ENCODE assay signal across 12 cellular contexts in the genomic region with DNA sequence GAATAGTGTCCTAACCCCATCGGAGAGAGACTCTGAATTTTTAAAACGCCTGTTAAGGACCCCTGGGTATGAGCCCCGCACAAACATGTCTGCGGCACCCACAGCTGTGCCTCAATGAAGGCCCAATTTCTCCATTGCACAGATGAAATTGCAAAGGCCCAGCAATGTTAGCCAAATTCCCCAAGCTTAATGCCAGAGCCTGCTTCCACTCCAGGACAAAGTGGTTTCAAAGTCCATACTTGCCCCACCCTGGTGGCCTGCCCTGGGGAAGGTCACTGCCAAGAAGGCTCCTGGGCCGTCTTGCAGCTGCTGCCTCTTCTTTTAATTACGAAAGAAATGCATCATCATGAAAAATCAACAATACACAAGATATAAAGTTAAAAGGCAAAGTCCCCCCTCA.
DNase-seq lines count a peak whose midpoint lies in the region; ATAC-seq and TF ChIP-seq lines count a peak whose summit lies in the region.
"Had no signal": no experiment of that assay in that cellular context is flagged by ENCODE, and none has a peak within 500 bp of the region (broad histone marks: within the 10 kb centered on the region; RNA-seq: fewer than 3 reads in every experiment).

No MANE protein-coding gene starts in this region.

- H3K4me3 ChIP-seq in mammary epithelial cell (replicated peaks in 1 of 3; ENCODE audit: insufficient read depth in 1 of 3, low read depth in 2 of 3, low read length in 3 of 3) (no peak overlapping the region), adipocyte (ENCODE audit: low read length) (peak overlapping the region; percentile 70), lower lobe of right lung (peak overlapping the region; percentile 52), upper lobe of right lung (peak overlapping the region; percentile 46), smooth muscle cell (no peak overlapping the region)

- H3K36me3 ChIP-seq in mammary epithelial cell (ENCODE audit: insufficient read depth, low read length): no peaks in the 10 kb centered on the region
- no peaks in the 10 kb centered on the region for H3K36me3 ChIP-seq in adipocyte (ENCODE audit: control insufficient read depth, insufficient read depth, low read length, severe bottlenecking)
- no peaks in the 10 kb centered on the region for H3K36me3 ChIP-seq in lower lobe of right lung
- no peaks in the 10 kb centered on the region for H3K36me3 ChIP-seq in upper lobe of right lung
- no peaks in the 10 kb centered on the region for H3K36me3 ChIP-seq in smooth muscle cell (ENCODE audit: low read depth)

- H3K27ac ChIP-seq in mammary epithelial cell (ENCODE audit: insufficient read depth, low read depth, low read length) (no peak overlapping the region), lower lobe of right lung (peak overlapping the region; percentile 74), upper lobe of right lung (peak overlapping the region; percentile 67), smooth muscle cell (ENCODE audit: low read depth) (no peak overlapping the region)

- H3K79me2 ChIP-seq in mammary epithelial cell (ENCODE audit: insufficient read depth, low read length) (no peaks in the 10 kb centered on the region), smooth muscle cell (ENCODE audit: low read depth) (no peaks in the 10 kb centered on the region)

- no peaks in the 10 kb centered on the region for H3K27me3 Mint-ChIP-seq in MCF 10A (ENCODE audit: insufficient read depth, unreplicated experiment)

- peaks cover 8% of the 10 kb centered on the region for H3K4me1 ChIP-seq in mammary epithelial cell (ENCODE audit: insufficient read depth, low read length)
- H3K4me1 ChIP-seq in adipocyte (ENCODE audit: control insufficient read depth, insufficient read depth, low read length): peaks cover 26% of the 10 kb centered on the region
- peaks cover 12% of the 10 kb centered on the region for H3K4me1 ChIP-seq in lower lobe of right lung
- H3K4me1 ChIP-seq in upper lobe of right lung: peaks cover 8% of the 10 kb centered on the region
- H3K4me1 ChIP-seq in smooth muscle cell (ENCODE audit: low read depth): no peaks in the 10 kb centered on the region

- peaks cover 2% of the 10 kb centered on the region for H3K27me3 ChIP-seq in mammary epithelial cell (ENCODE audit: insufficient read depth, low read length)
- H3K27me3 ChIP-seq in adipocyte (replicated peaks; ENCODE audit: control insufficient read depth, insufficient read depth, low read length): no peaks in the 10 kb centered on the region
- H3K27me3 ChIP-seq in lower lobe of right lung (ENCODE audit: low read depth): no peaks in the 10 kb centered on the region
- no peaks in the 10 kb centered on the region for H3K27me3 ChIP-seq in upper lobe of right lung
- H3K27me3 ChIP-seq in smooth muscle cell (ENCODE audit: low read depth): no peaks in the 10 kb centered on the region

- ATAC-seq in lower lobe of right lung: peak in 1 of 2 donors; percentile 40
- peak; percentile 33 for ATAC-seq in upper lobe of right lung

- intact Hi-C loops in MCF 10A (cut with micrococcal nuclease) (loop anchor here (5.0 to 10.0 kb wide), 4 partner anchors 160 to 1438 kb away; no protein-coding TSS in a partner anchor), mammary epithelial cell (cut with micrococcal nuclease) (loop anchor here (2.0 to 10.0 kb wide), 4 partner anchors 90 to 1395 kb away; no protein-coding TSS in a partner anchor), lower lobe of right lung (cut with DNase I) (no loop called here), upper lobe of right lung (cut with DNase I) (no loop called here)

- H3K4me3 Mint-ChIP-seq in MCF 10A (ENCODE audit: unreplicated experiment): peak overlapping the region; percentile 68

- peak overlapping the region; percentile 75 for H3K27ac Mint-ChIP-seq in MCF 10A (ENCODE audit: low read depth, unreplicated experiment)

- H3K9ac ChIP-seq in mammary epithelial cell (ENCODE audit: insufficient read depth, low read length): no peak overlapping the region
- H3K9ac ChIP-seq in adipocyte (ENCODE audit: low read length): peak overlapping the region; percentile 11
- no peak overlapping the region for H3K9ac ChIP-seq in smooth muscle cell (ENCODE audit: low read depth)

- H2AFZ ChIP-seq in mammary epithelial cell (ENCODE audit: low read depth, low read length): no peak overlapping the region
- no peak overlapping the region for H2AFZ ChIP-seq in smooth muscle cell (ENCODE audit: low read depth)

- no peaks in the 10 kb centered on the region for H3K9me3 ChIP-seq in mammary epithelial cell (replicated peaks; ENCODE audit: insufficient read depth, low read length)
- no peaks in the 10 kb centered on the region for H3K9me3 ChIP-seq in adipocyte (ENCODE audit: control insufficient read depth, low read length)
- H3K9me3 ChIP-seq in lower lobe of right lung: no peaks in the 10 kb centered on the region
- H3K9me3 ChIP-seq in upper lobe of right lung: no peaks in the 10 kb centered on the region
- no peaks in the 10 kb centered on the region for H3K9me3 ChIP-seq in smooth muscle cell (replicated peaks; ENCODE audit: low read depth)

- dilution Hi-C loops in mammary epithelial cell (cut with HindIII; ENCODE audit: low sequenced_read_pairs): no loop called here

- CTCF ChIA-PET in MCF 10A (lab: Yijun Ruan, JAX): interaction anchor here (0.6 to 3.3 kb wide), 5 partner anchors 14 to 1290 kb away, joined by 3 to 35 read pairs (median 3); no protein-coding TSS in a partner anchor
- CTCF ChIA-PET in mammary epithelial cell (lab: Charles Lee; ENCODE audit: low non-redundant PET): interaction anchor here (0.6 kb wide), 1 partner anchor 867 kb away, joined by 3 read pairs; no protein-coding TSS in a partner anchor

- POLR2A ChIA-PET in MCF 10A (lab: Yijun Ruan, JAX): interaction anchor here (0.6 to 3.4 kb wide), 11 partner anchors 10 to 976 kb away, joined by 3 to 23 read pairs (median 4); no protein-coding TSS in a partner anchor

- H4K20me1 ChIP-seq in mammary epithelial cell (ENCODE audit: insufficient read depth, low read length) (no peaks in the 10 kb centered on the region), smooth muscle cell (ENCODE audit: low read depth) (no peaks in the 10 kb centered on the region)

- BruUV-seq in MCF 10A (replicated peaks; lab: Mats Ljungman, UMichigan) (no TSS peak), mammary epithelial cell (replicated peaks; lab: Mats Ljungman, UMichigan) (no TSS peak)

- TF ChIP-seq CTCF in MCF 10A (IDR thresholded peaks at IDR 0.05; ENCODE audit: unreplicated experiment) (no peak), mammary epithelial cell (conservative IDR thresholded peaks at IDR 0.05 in 1 of 2, IDR thresholded peaks at IDR 0.05 in 1 of 2; ENCODE audit: extremely low read depth in 1 of 2, insufficient read depth in 1 of 2, low read depth in 1 of 2, low read length in 2 of 2) (no peak), lower lobe of right lung (IDR thresholded peaks at IDR 0.05) (no peak), upper lobe of right lung (IDR thresholded peaks at IDR 0.05) (no peak), smooth muscle cell (IDR thresholded peaks at IDR 0.05; ENCODE audit: borderline replicate concordance, insufficient read depth, poor library complexity, severe bottlenecking) (no peak)

- 51% methylated on average over 6 of the region's 6 CpGs for WGBS in mammary epithelial cell (ENCODE audit: low coverage, missing lambda C conversion rate)
- 97% methylated on average over 6 of the region's 6 CpGs for WGBS in smooth muscle cell (ENCODE audit: low lambda C conversion rate)

- H3F3A ChIP-seq in smooth muscle cell (ENCODE audit: low read depth): no peaks in the 10 kb centered on the region

- H3K4me1 Mint-ChIP-seq in MCF 10A (ENCODE audit: insufficient read depth, unreplicated experiment): peaks cover 31% of the 10 kb centered on the region

- H3K9me3 Mint-ChIP-seq in MCF 10A (ENCODE audit: unreplicated experiment): no peaks in the 10 kb centered on the region

- peaks cover 6% of the 10 kb centered on the region for H3K36me3 Mint-ChIP-seq in MCF 10A (ENCODE audit: insufficient read depth, unreplicated experiment)

- DNase-seq in MCF 10A (ENCODE audit: unreplicated experiment) (peak; percentile 16), mammary epithelial cell (no peak), adipocyte (ENCODE audit: low read depth) (no peak), lower lobe of right lung (peak; percentile 40), upper lobe of right lung (no peak), hepatic stellate cell (ENCODE audit: low spot score) (no peak), middle frontal gyrus (ENCODE audit: extremely low spot score, low spot score) (no peak), smooth muscle cell (lab: John Stamatoyannopoulos, UW; ENCODE audit: unreplicated experiment) (no peak)
- DNase-seq: activated gamma-delta T cell treated with Interleukin-2 at 50 U/mL for 16 hours; effector CD8-positive, alpha-beta T cell; NCI-H524 treated with DMSO at 0.1 percent for 48 hours; posterior cingulate gyrus had no signal

- in situ Hi-C loops in mammary epithelial cell (cut with MboI; ENCODE audit: low sequenced_read_pairs in 2 of 2): loop anchor here in 1 of 2 donors (25.0 kb wide), 1 partner anchor 1285 kb away; a partner anchor contains a TSS

- H3K4me2 ChIP-seq in mammary epithelial cell (ENCODE audit: insufficient read depth, low read depth, low read length): no peak overlapping the region
- no peak overlapping the region for H3K4me2 ChIP-seq in smooth muscle cell

Comparison
In these comparisons a context has a peak if more than half of its experiments do, and no peak if none do; other contexts are left out.
1. DNase-seq: peak in MCF 10A (single experiment) and lower lobe of right lung (single experiment); none in mammary epithelial cell (single experiment), adipocyte (single experiment), upper lobe of right lung (single experiment), hepatic stellate cell (single experiment), middle frontal gyrus (single experiment) and smooth muscle cell (single experiment).
2. H3K27ac ChIP-seq: peak in lower lobe of right lung (single experiment) and upper lobe of right lung (single experiment); none in mammary epithelial cell (single experiment) and smooth muscle cell (single experiment).
3. H3K4me3 ChIP-seq: peak in adipocyte (single experiment), lower lobe of right lung (single experiment) and upper lobe of right lung (single experiment); none in mammary epithelial cell (0 of 3) and smooth muscle cell (single experiment).
4. intact Hi-C loops: an anchor here in MCF 10A (5.0 to 10.0 kb wide) and mammary epithelial cell (2.0 to 10.0 kb wide); none called in lower lobe of right lung and upper lobe of right lung.